Comparison of ENCODE assay signal across 29 cellular contexts in the genomic region with DNA sequence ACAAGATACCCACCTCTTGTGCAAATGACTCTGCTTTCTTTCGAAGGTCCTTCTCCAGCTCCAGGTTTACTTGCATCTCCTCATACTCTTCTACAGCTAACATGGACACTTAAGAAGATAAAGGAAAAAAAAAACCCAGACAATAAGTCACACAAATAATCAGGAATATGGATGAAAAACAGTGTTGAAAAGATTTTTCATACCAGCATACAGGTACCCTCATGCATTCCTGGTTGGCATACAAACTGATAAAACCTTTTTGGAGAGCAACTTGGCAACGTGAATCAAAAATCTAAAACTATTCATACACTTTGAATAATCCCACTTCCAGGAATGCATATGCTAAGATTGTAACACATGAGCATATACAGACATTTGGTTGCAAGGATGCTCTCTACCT.
"Had no signal": no experiment of that assay in that cellular context is flagged by ENCODE, and none has a peak within 500 bp of the region (broad histone marks: within the 10 kb centered on the region; RNA-seq: fewer than 3 reads in every experiment).

No MANE protein-coding gene starts in this region.

- H3K4me3 ChIP-seq: ascending aorta, cardiac muscle cell had no signal

- DNase-seq: activated B cell treated with CpG ODN at 0.5 μM for 24 hours; activated CD4-positive, alpha-beta memory T cell treated with anti-CD3 and anti-CD28 coated beads, Interleukin-2, amount 10 ng/mL, durations not matched to agents 7 days and 5 days; activated CD4-positive, alpha-beta T cell treated with anti-CD3 and anti-CD28 coated beads for 4 hours; activated CD4-positive, alpha-beta T cell treated with anti-CD3 and anti-CD28 coated beads, Interleukin-2, amount 10 ng/mL, durations not matched to agents 24 days and 14 days; activated CD4-positive, alpha-beta T cell treated with anti-CD3 and anti-CD28 coated beads, Interleukin-2, amount 50 U/mL, for 1 hour; activated CD4-positive, alpha-beta T cell treated with anti-CD3 and anti-CD28 coated beads, Interleukin-2, amount 50 U/mL, for 4 hours; activated CD4-positive, CD25-positive, alpha-beta regulatory T cell treated with anti-CD3 and anti-CD28 coated beads, Interleukin-2, amount 50 U/mL, for 72 hours; activated CD8-positive, alpha-beta memory T cell treated with anti-CD3 and anti-CD28 coated beads for 24 hours; activated CD8-positive, alpha-beta memory T cell treated with anti-CD3 and anti-CD28 coated beads, Interleukin-2, amount 10 ng/mL, durations not matched to agents 7 days and 5 days; activated CD8-positive, alpha-beta memory T cell treated with anti-CD3 and anti-CD28 coated beads, Interleukin-2, amount 50 U/mL, for 48 hours; activated CD8-positive, alpha-beta T cell treated with anti-CD3 and anti-CD28 coated beads, Interleukin-2, amount 10 ng/mL, durations not matched to agents 7 days and 5 days; activated effector memory CD4-positive, alpha-beta T cell treated with Interleukin-2 at 50 U/mL for 16 hours; activated gamma-delta T cell; activated naive CD4-positive, alpha-beta T cell treated with anti-CD3 and anti-CD28 coated beads, Interleukin-2, amount 10 ng/mL, durations not matched to agents 7 days and 5 days; activated naive CD4-positive, alpha-beta T cell treated with Interleukin-2 at 50 U/mL for 16 hours; activated naive CD8-positive, alpha-beta T cell treated with anti-CD3 and anti-CD28 coated beads, Interleukin-2, amount 10 ng/mL, durations not matched to agents 7 days and 5 days; activated naive CD8-positive, alpha-beta T cell treated with anti-CD3 and anti-CD28 coated beads, Interleukin-2, amount 50 U/mL, for 24 hours; activated T-cell treated with anti-CD3 and anti-CD28 coated beads, Interleukin-2, amount 50 U/mL, for 24 hours; activated T-cell treated with anti-CD3 and anti-CD28 coated beads, Interleukin-2, amount 50 U/mL, for 48 hours; amygdala; anterior cingulate cortex; caudate nucleus; SW 1271; T-helper 1 cell; T-helper 2 cell; T-helper 9 cell had no signal

- H3K27me3 ChIP-seq: ascending aorta, cardiac muscle cell had no signal

- H3K36me3 ChIP-seq: cardiac muscle cell had no signal

- H3K4me1 ChIP-seq: ascending aorta had no signal

- H3K9me3 ChIP-seq: ascending aorta had no signal

- H3K27ac ChIP-seq: ascending aorta, cardiac muscle cell, VCaP had no signal
